Comparison of ENCODE assay signal across 19 cellular contexts in genomic region chr11:5367461-5368074, GRCh38. TPM values are rescaled to one million over a fixed set of nuclear protein-coding genes. Genes with fewer than 3 reads are reported as not detected.
DNase-seq lines count a peak whose midpoint lies in the region; ATAC-seq, FAIRE-seq and TF ChIP-seq lines count a peak whose summit lies in the region.
"Had no signal": no experiment of that assay in that cellular context is flagged by ENCODE, and none has a peak within 500 bp of the region (broad histone marks: within the 10 kb centered on the region; RNA-seq: fewer than 3 reads in every experiment).

No MANE protein-coding gene starts in this region.

- no peaks in the 10 kb centered on the region for H3K9me3 ChIP-seq in K562 (replicated peaks; ENCODE audit: control insufficient read depth, insufficient read depth, low read depth, low read length)
- no peaks in the 10 kb centered on the region for H3K9me3 ChIP-seq in mesenchymal stem cell (ENCODE audit: control insufficient read depth, low read length)
- H3K9me3 ChIP-seq: sigmoid colon had no signal

- H3K4me3 ChIP-seq in K562 (no peak overlapping the region), mesenchymal stem cell (ENCODE audit: insufficient read depth in 1 of 2, low read depth in 1 of 2, low read length in 2 of 2) (no peak overlapping the region)
- H3K4me3 ChIP-seq: sigmoid colon, SK-N-MC had no signal

- in situ Hi-C loops in K562 (cut with MboI) = no loop called here

- DNase-seq in ELR (ENCODE audit: low read depth) (peak; percentile 45), LHCN-M2 (ENCODE audit: low read depth) (peak; percentile 73), K562 (ENCODE audit: extremely low read depth in 1 of 4, low spot score in 3 of 4) (no peak), mesenchymal stem cell (peak; percentile 29), HuH-7 (ENCODE audit: low spot score) (no peak), NCI-H1930 (lab: John Stamatoyannopoulos, UW) (no peak), NOMO-1 treated with dmso at 0.1 percent for 144 hours (lab: John Stamatoyannopoulos, UW; ENCODE audit: unreplicated experiment) (no peak)
- DNase-seq: activated B cell treated with CpG ODN at 0.5 μM for 24 hours; CD4-positive, alpha-beta memory T cell; cortex of kidney; Kasumi-1; kidney glomerular epithelial cell; naive thymus-derived CD4-positive, alpha-beta T cell; NCI-H2081; NCI-H82; sigmoid colon had no signal

- POLR2A ChIA-PET in K562 (lab: Yijun Ruan, JAX) = no interaction called here

- H4K91ac ChIP-seq in mesenchymal stem cell (ENCODE audit: low read length) = no peak overlapping the region

- H3K4me1 ChIP-seq in K562 (replicated peaks in 1 of 2; ENCODE audit: control insufficient read depth in 2 of 2, insufficient read depth in 2 of 2, low read length in 2 of 2) = peaks cover under 1 to 34% of the 10 kb centered on the region in 2 experiments; a peak in 3 of 5 replicates
- H3K4me1 ChIP-seq in mesenchymal stem cell (ENCODE audit: control insufficient read depth, insufficient read depth, low read depth, low read length) = peaks cover 2% of the 10 kb centered on the region

- CTCF ChIA-PET in K562 (lab: Yijun Ruan, JAX; ENCODE audit: low intra/inter-chr PET ratio) = no interaction called here

- BruUV-seq in K562 (replicated peaks; lab: Mats Ljungman, UMichigan) = no TSS peak

- 83% methylated on average over 2 of the region's 2 CpGs for WGBS in K562 (ENCODE audit: insufficient coverage, low coverage, missing lambda C conversion rate)
- 94% methylated on average over 2 of the region's 2 CpGs for WGBS in mesenchymal stem cell

- no peaks in the 10 kb centered on the region for H3K79me1 ChIP-seq in mesenchymal stem cell (replicated peaks; ENCODE audit: low read length, poor library complexity, severe bottlenecking)

- no peak overlapping the region for H2BK15ac ChIP-seq in mesenchymal stem cell (ENCODE audit: low read depth, poor library complexity, severe bottlenecking)

- no peaks in the 10 kb centered on the region for H4K20me1 ChIP-seq in K562 (replicated peaks; ENCODE audit: control insufficient read depth, insufficient read depth, low read length)

- TF ChIP-seq EP300 in K562 (IDR thresholded peaks at IDR 0.05; ENCODE audit: low read length) = no peak

- H3K36me3 ChIP-seq in K562 (ENCODE audit: control insufficient read depth, insufficient read depth, low read length) = peaks cover 63% of the 10 kb centered on the region
- no peaks in the 10 kb centered on the region for H3K36me3 ChIP-seq in mesenchymal stem cell (ENCODE audit: control insufficient read depth in 1 of 2, insufficient read depth in 2 of 2, low read depth in 1 of 2, low read length in 2 of 2)
- H3K36me3 ChIP-seq: sigmoid colon had no signal

- H3K9ac ChIP-seq in K562 (ENCODE audit: insufficient read depth in 1 of 2, low read depth in 2 of 2, low read length in 2 of 2) (no peak overlapping the region), mesenchymal stem cell (ENCODE audit: low read length) (no peak overlapping the region)

- H3K27ac ChIP-seq in K562 (ENCODE audit: extremely low read depth, low read depth, low read length) (no peak overlapping the region), mesenchymal stem cell (ENCODE audit: low read length, poor library complexity, severe bottlenecking) (no peak overlapping the region)
- H3K27ac ChIP-seq: SK-N-MC had no signal

- H3K9me1 ChIP-seq in K562 (ENCODE audit: control insufficient read depth, insufficient read depth, low read length) = no peaks in the 10 kb centered on the region

- peaks cover 92% of the 10 kb centered on the region for H3K79me2 ChIP-seq in K562 (ENCODE audit: control insufficient read depth, insufficient read depth, low read length)

- H3K4me2 ChIP-seq in K562 (ENCODE audit: insufficient read depth, low read length) (no peak overlapping the region), mesenchymal stem cell (ENCODE audit: low read length, poor library complexity, severe bottlenecking) (no peak overlapping the region)

- H2AFZ ChIP-seq in K562 (ENCODE audit: low read depth, low read length) (no peak overlapping the region), mesenchymal stem cell (ENCODE audit: low read depth, low read length) (no peak overlapping the region)

- no peak overlapping the region for H3K23ac ChIP-seq in mesenchymal stem cell (ENCODE audit: low read length in 2 of 2)

- no peak overlapping the region for H3K18ac ChIP-seq in mesenchymal stem cell (ENCODE audit: low read depth in 1 of 2, low read length in 2 of 2)

- no peak overlapping the region for H3K14ac ChIP-seq in mesenchymal stem cell (ENCODE audit: low read length in 2 of 2)

- TF ChIP-seq CTCF in K562 (IDR thresholded peaks at IDR 0.05 in 2 of 3, conservative IDR thresholded peaks at IDR 0.05 in 1 of 3; ENCODE audit: insufficient read depth in 2 of 3, low read depth in 1 of 3, low read length in 3 of 3) = no peak

- TF ChIP-seq RAD21 in K562 (CRISPR knock-in tag; conservative IDR thresholded peaks at IDR 0.05 in 1 of 2, IDR thresholded peaks at IDR 0.05 in 1 of 2) = no peak

- no peak overlapping the region for H2BK5ac ChIP-seq in mesenchymal stem cell (ENCODE audit: low read depth, low read length, poor library complexity, severe bottlenecking)

- FAIRE-seq in K562 (lab: Jason Lieb, UNC) = no peak

- no peak for ATAC-seq in K562
- no peak for ATAC-seq in HG02840 (IDR thresholded peaks at IDR 0.05; ENCODE audit: low FRiP score, unreplicated experiment)
- ATAC-seq: activated naive CD4-positive, alpha-beta T cell treated with anti-CD3 and anti-CD28 coated beads, Interleukin-2, amount 50 U/mL, for 72 hours; naive thymus-derived CD4-positive, alpha-beta T cell had no signal

- H2BK120ac ChIP-seq in mesenchymal stem cell (ENCODE audit: low read depth, low read length) = no peak overlapping the region

- H4K8ac ChIP-seq in mesenchymal stem cell (ENCODE audit: low read length) = no peak overlapping the region

- no peak for TF ChIP-seq POLR2A in K562 (conservative IDR thresholded peaks at IDR 0.05)

- peak overlapping the region in 1 of 2 experiments; percentile 47 for H3K4ac ChIP-seq in mesenchymal stem cell (ENCODE audit: low read depth in 1 of 2, low read length in 2 of 2)

- intact Hi-C loops in K562 (cut with micrococcal nuclease) = loop anchor here (5.0 kb wide), 1 partner anchor 245 kb away; no protein-coding TSS in a partner anchor

- H2BK12ac ChIP-seq in mesenchymal stem cell (ENCODE audit: low read length in 2 of 2) = no peak overlapping the region

- H3K27me3 ChIP-seq in K562 (ENCODE audit: control insufficient read depth in 2 of 2, insufficient read depth in 2 of 2, low read length in 2 of 2) = no peaks in the 10 kb centered on the region
- H3K27me3 ChIP-seq in mesenchymal stem cell (ENCODE audit: control insufficient read depth in 1 of 2, insufficient read depth in 1 of 2, low read length in 2 of 2) = no peaks in the 10 kb centered on the region
- H3K27me3 ChIP-seq: sigmoid colon had no signal

- H2AK5ac ChIP-seq in mesenchymal stem cell (ENCODE audit: low read length, severe bottlenecking) = no peak overlapping the region

RNA-seq across cellular contexts. Expression of gene OR51M1, which starts 16.0 kb away (rescaled TPM):
- total RNA-seq in LHCN-M2 (2014; rRNA removed) (not detected in 2 replicates), K562 (2014; rRNA removed) (not detected in 2 replicates), K562 (2014; rRNA removed; fragmentation: Illumina TruSeq; extraction: Trizol) (0.04 TPM in 1 of 2 replicates, not detected in the other), K562 (2015; rRNA removed; fragmentation: Illumina TruSeq; extraction: Trizol) (not detected in 2 replicates), K562 (2021) (not detected in 2 replicates)
- polyA plus RNA-seq in LHCN-M2 (2012) = not detected
- 0.35 and 0.49 TPM in 2 replicates for total RNA-seq in K562 (2011; cell fraction: chromatin; rRNA removed; ENCODE audit: low replicate concordance)
- total RNA-seq in K562 (2011; cell fraction: nucleolus; rRNA removed) = under 0.01 and 0.13 TPM in 2 replicates
- total RNA-seq in K562 (2011; cell fraction: nucleoplasm; rRNA removed) = 0.22 and 0.23 TPM in 2 replicates
- polyA plus RNA-seq in K562 (2011; rRNA removed) (not detected in 2 replicates), K562 (2014; fragmentation: Illumina TruSeq; extraction: Trizol) (not detected in 2 replicates), K562 (2014; fragmentation: Nextera tagmentation; extraction: Ambion mirVana) (under 1 TPM; 0.01 to 0.18 TPM), K562 (2014; rRNA removed) (not detected in 2 replicates)
- not detected in 2 replicates for polyA plus RNA-seq in K562 (2011; cell fraction: cytosol; rRNA removed)
- 0.07 TPM in 1 of 2 replicates, not detected in the other for polyA plus RNA-seq in K562 (2011; cell fraction: nucleus; rRNA removed)
- polyA plus RNA-seq in K562 (2012) = 0.07 and 0.20 TPM in 2 replicates
- 0.12 TPM in 1 of 2 replicates, not detected in the other for polyA minus RNA-seq in K562 (2011; rRNA and poly(A)+ RNA removed)
- polyA minus RNA-seq in K562 (2011; cell fraction: cytosol; rRNA and poly(A)+ RNA removed) = not detected in 2 replicates
- polyA minus RNA-seq in K562 (2011; cell fraction: nucleus; rRNA and poly(A)+ RNA removed) = 0.11 and 0.27 TPM in 2 replicates
- polyA plus RNA-seq in mesenchymal stem cell (2013, experiment 1 of 2) = not detected
- polyA plus RNA-seq in mesenchymal stem cell (2013, experiment 2 of 2) = not detected
- total RNA-seq: activated B cell treated with CpG ODN at 0.5 μM for 24 hours; activated naive CD4-positive, alpha-beta T cell treated with anti-CD3 and anti-CD28 coated beads, Interleukin-2, amount 50 U/mL, for 72 hours; CD4-positive, alpha-beta memory T cell; naive thymus-derived CD4-positive, alpha-beta T cell; sigmoid colon had no signal
- polyA plus RNA-seq: CD4-positive, alpha-beta memory T cell; naive thymus-derived CD4-positive, alpha-beta T cell had no signal

RNA-seq across cellular contexts. Expression of gene OR51B6, which starts 16.3 kb away (rescaled TPM):
- not detected in 2 replicates for total RNA-seq in LHCN-M2 (2014; rRNA removed)
- polyA plus RNA-seq in LHCN-M2 (2012) = not detected
- total RNA-seq in K562 (2011; cell fraction: chromatin; rRNA removed; ENCODE audit: low replicate concordance) = 0.35 and 0.65 TPM in 2 replicates
- total RNA-seq in K562 (2011; cell fraction: nucleolus; rRNA removed) = not detected in 2 replicates
- not detected in 2 replicates for total RNA-seq in K562 (2011; cell fraction: nucleoplasm; rRNA removed)
- not detected in 2 replicates for total RNA-seq in K562 (2014; rRNA removed)
- not detected in 2 replicates for total RNA-seq in K562 (2014; rRNA removed; fragmentation: Illumina TruSeq; extraction: Trizol)
- not detected in 2 replicates for total RNA-seq in K562 (2015; rRNA removed; fragmentation: Illumina TruSeq; extraction: Trizol)
- total RNA-seq in K562 (2021) = not detected in 2 replicates
- not detected in 2 replicates for polyA plus RNA-seq in K562 (2011; rRNA removed)
- not detected in 2 replicates for polyA plus RNA-seq in K562 (2011; cell fraction: cytosol; rRNA removed)
- not detected in 2 replicates for polyA plus RNA-seq in K562 (2011; cell fraction: nucleus; rRNA removed)
- polyA plus RNA-seq in K562 (2012) = 0.08 and 0.11 TPM in 2 replicates
- not detected in 2 replicates for polyA plus RNA-seq in K562 (2014; fragmentation: Illumina TruSeq; extraction: Trizol)
- under 1 TPM; 0.06 to 0.97 TPM for polyA plus RNA-seq in K562 (2014; fragmentation: Nextera tagmentation; extraction: Ambion mirVana)
- polyA plus RNA-seq in K562 (2014; rRNA removed) = not detected in 2 replicates
- polyA minus RNA-seq in K562 (2011; rRNA and poly(A)+ RNA removed) = not detected in 2 replicates
- polyA minus RNA-seq in K562 (2011; cell fraction: cytosol; rRNA and poly(A)+ RNA removed) = not detected in 2 replicates
- 0.40 and 0.89 TPM in 2 replicates for polyA minus RNA-seq in K562 (2011; cell fraction: nucleus; rRNA and poly(A)+ RNA removed)
- not detected for polyA plus RNA-seq in mesenchymal stem cell (2013, experiment 1 of 2)
- polyA plus RNA-seq in mesenchymal stem cell (2013, experiment 2 of 2) = not detected
- total RNA-seq: activated B cell treated with CpG ODN at 0.5 μM for 24 hours; activated naive CD4-positive, alpha-beta T cell treated with anti-CD3 and anti-CD28 coated beads, Interleukin-2, amount 50 U/mL, for 72 hours; CD4-positive, alpha-beta memory T cell; naive thymus-derived CD4-positive, alpha-beta T cell; sigmoid colon had no signal
- polyA plus RNA-seq: CD4-positive, alpha-beta memory T cell; naive thymus-derived CD4-positive, alpha-beta T cell; sigmoid colon had no signal

RNA-seq across cellular contexts. Expression of gene OR51B5, which starts 24.2 kb away (rescaled TPM):
- total RNA-seq in LHCN-M2 (2014; rRNA removed) = not detected in 2 replicates
- not detected for polyA plus RNA-seq in LHCN-M2 (2012)
- total RNA-seq in K562 (2011; cell fraction: chromatin; rRNA removed; ENCODE audit: low replicate concordance) = 138 and 316 TPM in 2 replicates
- total RNA-seq in K562 (2011; cell fraction: nucleolus; rRNA removed) = 86.7 and 139 TPM in 2 replicates
- total RNA-seq in K562 (2011; cell fraction: nucleoplasm; rRNA removed) = 410 and 874 TPM in 2 replicates
- total RNA-seq in K562 (2014; rRNA removed) = 81.2 and 89.6 TPM in 2 replicates
- 158 and 184 TPM in 2 replicates for total RNA-seq in K562 (2014; rRNA removed; fragmentation: Illumina TruSeq; extraction: Trizol)
- total RNA-seq in K562 (2015; rRNA removed; fragmentation: Illumina TruSeq; extraction: Trizol) = 104 and 109 TPM in 2 replicates
- 109 and 120 TPM in 2 replicates for total RNA-seq in K562 (2021)
- 137 and 216 TPM in 2 replicates for polyA plus RNA-seq in K562 (2011; rRNA removed)
- 103 and 220 TPM in 2 replicates for polyA plus RNA-seq in K562 (2011; cell fraction: cytosol; rRNA removed)
- 302 and 401 TPM in 2 replicates for polyA plus RNA-seq in K562 (2011; cell fraction: nucleus; rRNA removed)
- 66.6 and 103 TPM in 2 replicates for polyA plus RNA-seq in K562 (2012)
- 154 and 176 TPM in 2 replicates for polyA plus RNA-seq in K562 (2014; fragmentation: Illumina TruSeq; extraction: Trizol)
- 10 to 100 TPM; 83.5 to 99.9 TPM for polyA plus RNA-seq in K562 (2014; fragmentation: Nextera tagmentation; extraction: Ambion mirVana)
- 111 and 113 TPM in 2 replicates for polyA plus RNA-seq in K562 (2014; rRNA removed)
- polyA minus RNA-seq in K562 (2011; rRNA and poly(A)+ RNA removed) = 143 and 246 TPM in 2 replicates
- 55.8 and 81.5 TPM in 2 replicates for polyA minus RNA-seq in K562 (2011; cell fraction: cytosol; rRNA and poly(A)+ RNA removed)
- 241 and 318 TPM in 2 replicates for polyA minus RNA-seq in K562 (2011; cell fraction: nucleus; rRNA and poly(A)+ RNA removed)
- not detected for polyA plus RNA-seq in mesenchymal stem cell (2013, experiment 1 of 2)
- not detected for polyA plus RNA-seq in mesenchymal stem cell (2013, experiment 2 of 2)
- total RNA-seq: activated B cell treated with CpG ODN at 0.5 μM for 24 hours; CD4-positive, alpha-beta memory T cell had no signal
- polyA plus RNA-seq: CD4-positive, alpha-beta memory T cell; naive thymus-derived CD4-positive, alpha-beta T cell; sigmoid colon had no signal

RNA-seq across cellular contexts. Expression of gene OR51B2, which starts 43.5 kb away (rescaled TPM):
- total RNA-seq in LHCN-M2 (2014; rRNA removed) (not detected in 2 replicates), K562 (2014; rRNA removed) (3.4 and 4.0 TPM in 2 replicates), K562 (2014; rRNA removed; fragmentation: Illumina TruSeq; extraction: Trizol) (6.6 TPM in 2 replicates), K562 (2015; rRNA removed; fragmentation: Illumina TruSeq; extraction: Trizol) (5.0 and 5.7 TPM in 2 replicates), K562 (2021) (3.3 and 4.0 TPM in 2 replicates)
- not detected for polyA plus RNA-seq in LHCN-M2 (2012)
- total RNA-seq in K562 (2011; cell fraction: chromatin; rRNA removed; ENCODE audit: low replicate concordance) = 26.1 and 96.0 TPM in 2 replicates
- total RNA-seq in K562 (2011; cell fraction: nucleolus; rRNA removed) = 17.0 and 25.1 TPM in 2 replicates
- 59.5 and 83.7 TPM in 2 replicates for total RNA-seq in K562 (2011; cell fraction: nucleoplasm; rRNA removed)
- polyA plus RNA-seq in K562 (2011; rRNA removed) (5.7 and 10.5 TPM in 2 replicates), K562 (2014; fragmentation: Illumina TruSeq; extraction: Trizol) (3.3 and 3.5 TPM in 2 replicates), K562 (2014; fragmentation: Nextera tagmentation; extraction: Ambion mirVana) (under 1 TPM; 0.38 to 0.84 TPM), K562 (2014; rRNA removed) (2.6 and 2.7 TPM in 2 replicates)
- 1.5 and 7.6 TPM in 2 replicates for polyA plus RNA-seq in K562 (2011; cell fraction: cytosol; rRNA removed)
- 19.3 and 33.3 TPM in 2 replicates for polyA plus RNA-seq in K562 (2011; cell fraction: nucleus; rRNA removed)
- 1.0 and 3.5 TPM in 2 replicates for polyA plus RNA-seq in K562 (2012)
- 47.7 and 115 TPM in 2 replicates for polyA minus RNA-seq in K562 (2011; rRNA and poly(A)+ RNA removed)
- 4.0 and 5.9 TPM in 2 replicates for polyA minus RNA-seq in K562 (2011; cell fraction: cytosol; rRNA and poly(A)+ RNA removed)
- 66.8 and 115 TPM in 2 replicates for polyA minus RNA-seq in K562 (2011; cell fraction: nucleus; rRNA and poly(A)+ RNA removed)
- polyA plus RNA-seq in mesenchymal stem cell (2013, experiment 1 of 2) = not detected
- polyA plus RNA-seq in mesenchymal stem cell (2013, experiment 2 of 2) = not detected
- total RNA-seq: activated B cell treated with CpG ODN at 0.5 μM for 24 hours; activated naive CD4-positive, alpha-beta T cell treated with anti-CD3 and anti-CD28 coated beads, Interleukin-2, amount 50 U/mL, for 72 hours; CD4-positive, alpha-beta memory T cell; naive thymus-derived CD4-positive, alpha-beta T cell had no signal
- polyA plus RNA-seq: CD4-positive, alpha-beta memory T cell; naive thymus-derived CD4-positive, alpha-beta T cell; sigmoid colon had no signal

RNA-seq across cellular contexts. Expression of gene OR51Q1, which starts 54.3 kb away (rescaled TPM):
- total RNA-seq in LHCN-M2 (2014; rRNA removed) = not detected in 2 replicates
- not detected for polyA plus RNA-seq in LHCN-M2 (2012)
- total RNA-seq in K562 (2011; cell fraction: chromatin; rRNA removed; ENCODE audit: low replicate concordance) = 0.76 and 1.2 TPM in 2 replicates
- total RNA-seq in K562 (2011; cell fraction: nucleolus; rRNA removed) = 0.33 and 0.66 TPM in 2 replicates
- total RNA-seq in K562 (2011; cell fraction: nucleoplasm; rRNA removed) = 0.73 and 0.76 TPM in 2 replicates
- 0.16 TPM in 1 of 2 replicates, not detected in the other for total RNA-seq in K562 (2014; rRNA removed)
- total RNA-seq in K562 (2014; rRNA removed; fragmentation: Illumina TruSeq; extraction: Trizol) = not detected in 2 replicates
- total RNA-seq in K562 (2015; rRNA removed; fragmentation: Illumina TruSeq; extraction: Trizol) = not detected in 2 replicates
- not detected in 2 replicates for total RNA-seq in K562 (2021)
- not detected in 2 replicates for polyA plus RNA-seq in K562 (2011; rRNA removed)
- not detected in 2 replicates for polyA plus RNA-seq in K562 (2011; cell fraction: cytosol; rRNA removed)
- not detected in 2 replicates for polyA plus RNA-seq in K562 (2011; cell fraction: nucleus; rRNA removed)
- 0.13 TPM in 1 of 2 replicates, not detected in the other for polyA plus RNA-seq in K562 (2012)
- not detected in 2 replicates for polyA plus RNA-seq in K562 (2014; fragmentation: Illumina TruSeq; extraction: Trizol)
- polyA plus RNA-seq in K562 (2014; fragmentation: Nextera tagmentation; extraction: Ambion mirVana) = under 1 TPM in 1 of 2 experiments, not detected in 1; 0.69 TPM
- not detected in 2 replicates for polyA plus RNA-seq in K562 (2014; rRNA removed)
- not detected in 2 replicates for polyA minus RNA-seq in K562 (2011; rRNA and poly(A)+ RNA removed)
- not detected in 2 replicates for polyA minus RNA-seq in K562 (2011; cell fraction: cytosol; rRNA and poly(A)+ RNA removed)
- polyA minus RNA-seq in K562 (2011; cell fraction: nucleus; rRNA and poly(A)+ RNA removed) = 1.1 and 1.6 TPM in 2 replicates
- not detected for polyA plus RNA-seq in mesenchymal stem cell (2013, experiment 1 of 2)
- polyA plus RNA-seq in mesenchymal stem cell (2013, experiment 2 of 2) = not detected
- total RNA-seq: activated B cell treated with CpG ODN at 0.5 μM for 24 hours; activated naive CD4-positive, alpha-beta T cell treated with anti-CD3 and anti-CD28 coated beads, Interleukin-2, amount 50 U/mL, for 72 hours; CD4-positive, alpha-beta memory T cell; naive thymus-derived CD4-positive, alpha-beta T cell; sigmoid colon had no signal
- polyA plus RNA-seq: CD4-positive, alpha-beta memory T cell; naive thymus-derived CD4-positive, alpha-beta T cell; sigmoid colon had no signal

Comparison
In these comparisons a context has a peak if more than half of its experiments do, and no peak if none do; other contexts are left out.
1. DNase-seq: peak in ELR (single experiment), LHCN-M2 (single experiment) and mesenchymal stem cell (single experiment); none in K562 (0 of 4), HuH-7 (single experiment), NCI-H1930 (0 of 2) and NOMO-1 treated with dmso at 0.1 percent for 144 hours (single experiment).
2. RNA of gene OR51B5, which starts 24.2 kb away (total RNA-seq): 81.2 to 874 TPM in K562; not detected in LHCN-M2; every median in the first group is over 10 times any median in the second.